ENCODE assay signal across 8 cellular contexts in genomic region chr12:10749700-10750384, GRCh38. TPM values are rescaled to one million over a fixed set of nuclear protein-coding genes. Genes with fewer than 3 reads are reported as not detected.
DNase-seq lines count a peak whose midpoint lies in the region; ATAC-seq lines count a peak whose summit lies in the region.

No MANE protein-coding gene starts in this region.

- DNase-seq in COLO668 (lab: John Stamatoyannopoulos, UW; ENCODE audit: unreplicated experiment) (peak; percentile 37), HT-29 (ENCODE audit: low spot score) (peak; percentile 90), NT2/D1 (ENCODE audit: low read depth, low spot score) (peak; percentile 95), epithelial cell of prostate (ENCODE audit: low read depth, low spot score) (peak; percentile 41)
- peak; percentile 68 for DNase-seq in activated CD8-positive, alpha-beta memory T cell treated with anti-CD3 and anti-CD28 coated beads, Interleukin-2, amount 50 U/mL, for 4 hours
- DNase-seq in stimulated activated CD8-positive, alpha-beta memory T cell treated with anti-CD3 and anti-CD28 coated beads, Interleukin-7, amount 100 ng/mL, for 1 hour (ENCODE audit: low read depth in 2 of 2): peak; percentile 40 to 46

- H3K27me3 ChIP-seq in NT2/D1 (ENCODE audit: insufficient read depth, insufficient read length): no peaks in the 10 kb centered on the region
- H3K27me3 ChIP-seq in muscle layer of colon (ENCODE audit: control insufficient read depth in 1 of 2, insufficient read depth in 2 of 2, low read length in 2 of 2): no peaks in the 10 kb centered on the region

- H3K4me1 ChIP-seq in NT2/D1 (ENCODE audit: insufficient read depth, insufficient read length) (no peaks in the 10 kb centered on the region), muscle layer of colon (ENCODE audit: insufficient read depth, low read length) (no peaks in the 10 kb centered on the region)

- H3K4me3 ChIP-seq in NT2/D1 (ENCODE audit: insufficient read length, low read depth) (peak overlapping the region; percentile 12), muscle layer of colon (ENCODE audit: low read depth in 1 of 2, low read length in 2 of 2) (peak overlapping the region; percentile 3 to 40)

- H3K27ac ChIP-seq in epithelial cell of prostate (no peak overlapping the region), muscle layer of colon (ENCODE audit: low read depth, low read length) (no peak overlapping the region)

- H3K9me3 ChIP-seq in NT2/D1 (ENCODE audit: insufficient read depth, low read length) (peaks cover 18% of the 10 kb centered on the region; the same call in 1 of the 2 replicates), muscle layer of colon (ENCODE audit: low read length) (no peaks in the 10 kb centered on the region)

- H3K9ac ChIP-seq in NT2/D1 (ENCODE audit: insufficient read length, low read depth): peak overlapping the region; percentile 29
- H3K9ac ChIP-seq in muscle layer of colon (ENCODE audit: low read length): no peak overlapping the region

- ATAC-seq in GM19467 (IDR thresholded peaks at IDR 0.05; ENCODE audit: unreplicated experiment): peak; percentile 94

- H3K36me3 ChIP-seq in NT2/D1 (ENCODE audit: insufficient read depth, insufficient read length, low read length) (no peaks in the 10 kb centered on the region), muscle layer of colon (ENCODE audit: insufficient read depth, low read length) (no peaks in the 10 kb centered on the region)

RNA-seq across cellular contexts. Expression of gene YBX3, which starts 26.7 kb away (rescaled TPM):
- 195 and 214 TPM in 2 replicates for total RNA-seq in HT-29 (2014; rRNA removed; shearing (Covaris generic))

RNA-seq across cellular contexts. Expression of gene TAS2R7, which starts 52.6 kb away (rescaled TPM):
- total RNA-seq in HT-29 (2014; rRNA removed; shearing (Covaris generic)): not detected in 2 replicates

RNA-seq across cellular contexts. Expression of gene TAS2R8, which starts 57.2 kb away (rescaled TPM):
- not detected in 2 replicates for total RNA-seq in HT-29 (2014; rRNA removed; shearing (Covaris generic))

Comparison
In these comparisons a context has a peak if more than half of its experiments do, and no peak if none do; other contexts are left out.
1. DNase-seq: peak in every context shown above with its lines; median percentile 95 in NT2/D1; 90 in HT-29; 68 in activated CD8-positive, alpha-beta memory T cell treated with anti-CD3 and anti-CD28 coated beads, Interleukin-2, amount 50 U/mL, for 4 hours; 43 in stimulated activated CD8-positive, alpha-beta memory T cell treated with anti-CD3 and anti-CD28 coated beads, Interleukin-7, amount 100 ng/mL, for 1 hour; 41 in epithelial cell of prostate; 37 in COLO668.